1 cellular context compared by ENCODE assay signal in the genomic region with DNA sequence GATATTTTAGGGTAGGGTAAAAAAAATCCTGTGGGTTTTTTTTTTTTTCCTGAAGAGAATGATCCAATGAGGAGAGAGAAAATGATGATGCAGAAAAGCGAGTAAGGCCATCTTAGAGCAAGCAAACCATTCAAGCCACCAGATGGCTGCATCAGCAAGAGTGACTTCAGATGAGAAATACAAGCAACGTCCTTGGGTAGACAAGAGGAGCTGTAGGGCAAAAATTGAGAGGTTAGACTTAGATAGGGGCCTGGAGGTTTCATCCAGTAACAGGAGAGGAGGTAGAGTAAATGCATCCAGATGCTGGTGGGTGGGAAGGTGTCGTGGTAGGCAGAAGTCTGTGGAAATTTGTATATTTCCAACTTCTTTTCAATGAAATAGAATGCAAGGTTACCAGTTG.
TF ChIP-seq lines count a peak whose summit lies in the region.

No MANE protein-coding gene starts in this region.

TF ChIP-seq in GM12878, 131 proteins besides CTCF, POLR2A, EP300 and RAD21:
- peak; percentile 38; the same call in 1 of the 2 replicates for TF ChIP-seq SMC3 (IDR thresholded peaks at IDR 0.05; ENCODE audit: borderline replicate concordance, low read length)
- TF ChIP-seq SPI1 (IDR thresholded peaks at IDR 0.05; ENCODE audit: borderline replicate concordance, insufficient read depth, low read depth, low read length), result no peak
